Comparison of ENCODE assay signal across 8 cellular contexts in the genomic region with DNA sequence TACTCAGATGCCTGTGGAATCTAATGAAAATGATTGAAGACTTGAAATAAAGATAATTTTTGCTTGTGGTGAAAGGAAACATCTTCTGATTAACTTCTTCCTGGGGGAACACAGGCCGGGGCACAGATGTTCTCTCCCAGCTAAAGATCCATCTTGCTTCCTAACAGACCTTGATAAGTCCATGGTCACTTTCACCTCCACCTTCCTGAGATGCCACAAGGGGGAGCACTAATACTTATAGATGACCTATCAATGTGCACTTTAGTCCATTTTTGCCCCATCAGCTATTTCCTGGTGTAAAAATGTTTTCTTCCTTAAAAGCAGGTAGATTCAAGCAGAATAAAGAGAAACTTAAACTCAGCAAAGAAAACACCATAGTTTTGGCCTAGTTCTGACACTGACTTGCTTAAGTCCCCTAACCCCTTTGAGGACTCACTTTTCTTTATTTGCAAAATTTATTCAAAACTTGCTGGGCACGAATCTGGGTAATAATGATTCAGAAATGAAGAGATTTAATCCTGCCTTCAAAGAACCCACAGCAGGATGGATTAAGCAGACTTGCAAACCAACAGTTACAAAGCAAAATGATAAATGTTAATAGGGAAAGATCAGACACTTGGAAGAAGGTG.
DNase-seq lines count a peak whose midpoint lies in the region; ATAC-seq and TF ChIP-seq lines count a peak whose summit lies in the region.

No MANE protein-coding gene starts in this region.

- no peaks in the 10 kb centered on the region for H3K36me3 ChIP-seq in HAP-1 (replicated peaks)
- no peaks in the 10 kb centered on the region for H3K36me3 ChIP-seq in Loucy (ENCODE audit: insufficient read depth, low read length)
- H3K36me3 ChIP-seq in heart left ventricle: no peaks in the 10 kb centered on the region

- CTCF ChIA-PET in RWPE1 (lab: Yijun Ruan, JAX): interaction anchor here (0.5 to 2.9 kb wide), 16 partner anchors 60 to 687 kb away, joined by 3 to 23 read pairs (median 4); no protein-coding TSS in a partner anchor

- H3F3A ChIP-seq in Loucy (ENCODE audit: low read depth): no peaks in the 10 kb centered on the region

- H4K20me1 ChIP-seq in Loucy (ENCODE audit: insufficient read depth, low read length, poor library complexity, severe bottlenecking): no peaks in the 10 kb centered on the region

- H3K9me2 ChIP-seq in Loucy (replicated peaks; ENCODE audit: low read depth, low read length): no peaks in the 10 kb centered on the region

- no peak overlapping the region for H3K4me2 ChIP-seq in Loucy (ENCODE audit: low read depth, low read length, poor library complexity, severe bottlenecking)

- in situ Hi-C loops in HAP-1 (cut with MboI; ENCODE audit: low sequenced_read_pairs): loop anchor here (25.0 kb wide), 1 partner anchor 521 kb away; no protein-coding TSS in a partner anchor

- H3K4me3 ChIP-seq in HAP-1: no peak overlapping the region
- no peak overlapping the region for H3K4me3 ChIP-seq in Loucy (ENCODE audit: low read length, poor library complexity, severe bottlenecking)
- H3K4me3 ChIP-seq in heart left ventricle: no peak overlapping the region

- peak in 2 of 4 donors; percentile 70 to 71 for ATAC-seq in heart left ventricle

- H3K27me3 ChIP-seq in HAP-1 (ENCODE audit: low read depth) (no peaks in the 10 kb centered on the region), Loucy (ENCODE audit: insufficient read depth, low read length, poor library complexity, severe bottlenecking) (no peaks in the 10 kb centered on the region), heart left ventricle (peaks cover 0 to 5% (median 0%) of the 10 kb centered on the region in 9 donors)

- intact Hi-C loops in heart left ventricle (cut with DNase I): loop anchor here in 3 of 10 donors (1.0 kb wide), 1 partner anchor 528 kb away; no protein-coding TSS in a partner anchor

- H3K27ac ChIP-seq in RWPE1: no peak overlapping the region
- H3K27ac ChIP-seq in heart left ventricle: no peak overlapping the region

- no peaks in the 10 kb centered on the region for H3K79me2 ChIP-seq in Loucy (ENCODE audit: insufficient read depth, low read length)

- TF ChIP-seq POLR2A in heart left ventricle (IDR thresholded peaks at IDR 0.05): no peak

- TF ChIP-seq CTCF in Loucy (conservative IDR thresholded peaks at IDR 0.05; ENCODE audit: low read length): peak; percentile 95
- TF ChIP-seq CTCF in RWPE1 (conservative IDR thresholded peaks at IDR 0.05; ENCODE audit: low read depth): peak; percentile 75
- peak; percentile 47 to 78 (median 62) for TF ChIP-seq CTCF in heart left ventricle (IDR thresholded peaks at IDR 0.05)

- POLR2A ChIA-PET in RWPE1 (lab: Yijun Ruan, JAX; ENCODE audit: low non-redundant PET): no interaction called here

- H3K9ac ChIP-seq in Loucy (ENCODE audit: low read depth, low read length, poor library complexity, severe bottlenecking): no peak overlapping the region

- no peaks in the 10 kb centered on the region for H3K4me1 ChIP-seq in HAP-1
- H3K4me1 ChIP-seq in Loucy (ENCODE audit: insufficient read depth, low read length, poor library complexity, severe bottlenecking): no peaks in the 10 kb centered on the region
- no peaks in the 10 kb centered on the region for H3K4me1 ChIP-seq in heart left ventricle

- H3K9me3 ChIP-seq in HAP-1: no peaks in the 10 kb centered on the region
- no peaks in the 10 kb centered on the region for H3K9me3 ChIP-seq in Loucy (ENCODE audit: insufficient read depth, low read depth, low read length)
- no peaks in the 10 kb centered on the region for H3K9me3 ChIP-seq in heart left ventricle

- WGBS in heart left ventricle, 4 donors: 40 to 45% (median 43%) methylated on average over 2 of the region's 2 CpGs

- H2AFZ ChIP-seq in Loucy (ENCODE audit: low read length): peak overlapping the region; percentile 37

- DNase-seq in GM04504 (ENCODE audit: low read depth) (peak; percentile 67), HAP-1 (ENCODE audit: low spot score in 2 of 2) (peak; percentile 54 to 78), RWPE1 (ENCODE audit: low spot score) (peak; percentile 36), heart left ventricle (peak in 4 of 5 donors; percentile 37 to 49 (median 42)), renal cortical epithelial cell (ENCODE audit: low read depth) (peak; percentile 88), cerebellar nuclear complex (lab: John Stamatoyannopoulos, UW) (no peak)
- peak; percentile 52 for DNase-seq in activated naive CD4-positive, alpha-beta T cell treated with Interleukin-2 at 50 U/mL for 16 hours

Comparison
In these comparisons a context has a peak if more than half of its experiments do, and no peak if none do; other contexts are left out.
1. DNase-seq: peak in GM04504 (single experiment), HAP-1 (2 of 2), RWPE1 (single experiment), activated naive CD4-positive, alpha-beta T cell treated with Interleukin-2 at 50 U/mL for 16 hours (single experiment), heart left ventricle (4 of 5) and renal cortical epithelial cell (single experiment); none in cerebellar nuclear complex (0 of 2).
2. Peak in every context shown above with its lines, with median percentiles within 50 percentile points of each other: CTCF ChIP-seq.